ENCODE assay signal across 20 cellular contexts in genomic region chr7:45401851-45402250, GRCh38.
"Had no signal": no experiment of that assay in that cellular context is flagged by ENCODE, and none has a peak within 500 bp of the region (broad histone marks: within the 10 kb centered on the region; RNA-seq: fewer than 3 reads in every experiment).

No MANE protein-coding gene starts in this region.

- H3K9me3 ChIP-seq: ovary, thyroid gland, upper lobe of left lung had no signal

- ATAC-seq: activated CD8-positive, alpha-beta memory T cell treated with anti-CD3 and anti-CD28 coated beads, Interleukin-2, amount 10 ng/mL, durations not matched to agents 7 days and 5 days; activated CD8-positive, alpha-beta T cell treated with anti-CD3 and anti-CD28 coated beads, Interleukin-2, amount 10 ng/mL, durations not matched to agents 7 days and 5 days; foreskin keratinocyte; naive thymus-derived CD4-positive, alpha-beta T cell; stimulated activated effector memory CD8-positive, alpha-beta T cell treated with anti-CD3 and anti-CD28 coated beads, Interleukin-12 subunit alpha, Interleukin-12 subunit beta, amount 100 ng/mL, for 72 hours had no signal

- DNase-seq: activated B cell treated with CpG ODN at 0.5 μM for 24 hours; activated CD4-positive, alpha-beta T cell treated with anti-CD3 and anti-CD28 coated beads, Interleukin-2, amount 50 U/mL, for 1 hour; activated CD8-positive, alpha-beta memory T cell treated with anti-CD3 and anti-CD28 coated beads, Interleukin-2, amount 10 ng/mL, durations not matched to agents 7 days and 5 days; activated CD8-positive, alpha-beta T cell treated with anti-CD3 and anti-CD28 coated beads, Interleukin-2, amount 10 ng/mL, durations not matched to agents 7 days and 5 days; activated T-cell treated with anti-CD3 and anti-CD28 coated beads, Interleukin-2, amount 50 U/mL, for 48 hours; effector CD4-positive, alpha-beta T cell; foreskin keratinocyte; kidney glomerular epithelial cell; left lung; midbrain; naive thymus-derived CD4-positive, alpha-beta T cell; ovary; stimulated activated CD4-positive, alpha-beta T cell treated with anti-CD3 and anti-CD28 coated beads, Interleukin-12 subunit alpha, Interleukin-12 subunit beta, amount 100 ng/mL, for 4 hours; stimulated activated CD4-positive, alpha-beta T cell treated with anti-CD3 and anti-CD28 coated beads, Interleukin-4, amount 100 ng/mL, for 1 hour; stomach; T-helper 1 cell; thyroid gland; upper lobe of left lung had no signal

- H3K4me1 ChIP-seq: foreskin keratinocyte, stomach, thyroid gland, upper lobe of left lung had no signal

- H3K4me3 ChIP-seq: left lung, ovary, skin epidermis, stomach, thyroid gland, upper lobe of left lung had no signal

- H3K27ac ChIP-seq: foreskin keratinocyte, left lung, ovary, stomach, thyroid gland, upper lobe of left lung had no signal

- H3K36me3 ChIP-seq: left lung, ovary, stomach, thyroid gland, upper lobe of left lung had no signal

- H3K27me3 ChIP-seq: left lung, ovary, stomach, thyroid gland, upper lobe of left lung had no signal
